1 cellular context compared by ENCODE assay signal in the genomic region with DNA sequence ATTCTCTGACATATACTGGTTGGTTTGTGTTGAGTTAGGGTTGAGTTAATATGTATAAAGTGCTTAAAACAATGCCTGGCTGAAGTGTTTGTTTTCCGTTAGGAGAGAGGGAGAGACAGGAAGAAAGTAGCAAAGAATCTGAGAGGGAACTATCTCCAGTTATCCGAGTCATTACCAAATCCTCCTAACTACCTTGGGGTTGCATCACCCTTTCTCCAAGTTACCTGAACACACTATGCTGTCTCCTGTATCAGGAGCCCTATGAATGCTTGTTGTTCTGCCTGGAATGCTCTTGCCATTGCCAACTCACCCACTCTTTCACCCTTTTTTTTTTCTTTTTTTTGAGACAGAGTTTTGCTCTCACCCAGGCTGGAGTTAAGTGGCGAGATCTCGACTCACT.
A peak's percentile ranks its signal among the peaks of the same experiment; 100 is the strongest.
TF ChIP-seq lines count a peak whose summit lies in the region.

No MANE protein-coding gene starts in this region.

TF ChIP-seq in IMR-90, 13 proteins besides CTCF, POLR2A, EP300 and RAD21:
- no peak for TF ChIP-seq MXI1 (IDR thresholded peaks at IDR 0.05; ENCODE audit: borderline replicate concordance, low read depth, low read length)
- TF ChIP-seq MAZ (IDR thresholded peaks at IDR 0.05; ENCODE audit: borderline replicate concordance, low read depth, low read length) = no peak
- TF ChIP-seq FOS (IDR thresholded peaks at IDR 0.05; ENCODE audit: low read depth, low read length) = no peak
- TF ChIP-seq, protein P1, sequence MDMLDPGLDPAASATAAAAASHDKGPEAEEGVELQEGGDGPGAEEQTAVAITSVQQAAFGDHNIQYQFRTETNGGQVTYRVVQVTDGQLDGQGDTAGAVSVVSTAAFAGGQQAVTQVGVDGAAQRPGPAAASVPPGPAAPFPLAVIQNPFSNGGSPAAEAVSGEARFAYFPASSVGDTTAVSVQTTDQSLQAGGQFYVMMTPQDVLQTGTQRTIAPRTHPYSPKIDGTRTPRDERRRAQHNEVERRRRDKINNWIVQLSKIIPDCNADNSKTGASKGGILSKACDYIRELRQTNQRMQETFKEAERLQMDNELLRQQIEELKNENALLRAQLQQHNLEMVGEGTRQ (IDR thresholded peaks at IDR 0.05; ENCODE audit: low read depth, low read length) = no peak
- no peak for TF ChIP-seq NFE2L2 (IDR thresholded peaks at IDR 0.05; ENCODE audit: low read depth, low read length)
- no peak for TF ChIP-seq SMC3 (IDR thresholded peaks at IDR 0.05; ENCODE audit: low read depth, low read length)
- TF ChIP-seq RFX5 (IDR thresholded peaks at IDR 0.05; ENCODE audit: low read depth, low read length) = no peak
- peak; percentile 13; the same call in 1 of the 2 replicates for TF ChIP-seq CEBPB (IDR thresholded peaks at IDR 0.05; ENCODE audit: low read depth, low read length)
